In genomic region chr22:25765016-25765367, GRCh38 we compare ENCODE assay signal across 25 cellular contexts.
"Had no signal": no experiment of that assay in that cellular context is flagged by ENCODE, and none has a peak within 500 bp of the region (broad histone marks: within the 10 kb centered on the region; RNA-seq: fewer than 3 reads in every experiment).

No MANE protein-coding gene starts in this region.

- ATAC-seq: activated naive CD4-positive, alpha-beta T cell treated with anti-CD3 and anti-CD28 coated beads, Interleukin-2, amount 50 U/mL, for 72 hours; activated T-cell treated with anti-CD3 and anti-CD28 coated beads, Interleukin-2, amount 50 U/mL, for 4 hours; body of pancreas; Panc1 had no signal

- H3K9me3 ChIP-seq: adrenal gland, body of pancreas, SK-N-SH had no signal

- H3K4me3 ChIP-seq: adrenal gland, body of pancreas, breast epithelium, SJSA1 had no signal

- DNase-seq: activated CD4-positive, alpha-beta T cell treated with anti-CD3 and anti-CD28 coated beads, Interleukin-2, amount 10 ng/mL, durations not matched to agents 24 days and 14 days; activated CD4-positive, alpha-beta T cell treated with anti-CD3 and anti-CD28 coated beads, Interleukin-2, amount 50 U/mL, for 4 hours; activated CD8-positive, alpha-beta memory T cell treated with anti-CD3 and anti-CD28 coated beads, Interleukin-2, amount 50 U/mL, for 4 hours; activated gamma-delta T cell treated with Interleukin-2 at 50 U/mL for 16 hours; activated naive CD4-positive, alpha-beta T cell treated with anti-CD3 and anti-CD28 coated beads for 36 hours; activated T-cell treated with anti-CD3 and anti-CD28 coated beads for 4 hours; activated T-cell treated with anti-CD3 and anti-CD28 coated beads, Interleukin-2, amount 50 U/mL, for 4 hours; adrenal gland; body of pancreas; MM.1S; NCI-H1092 treated with DMSO at 0.1 percent for 48 hours; NCI-H1417; NCI-H146; NCI-H187; NCI-H2029 treated with DMSO at 0.1 percent for 48 hours; NCI-H2107; NCI-H345; NCI-H524 treated with DMSO at 0.1 percent for 48 hours; SHP77 treated with DMSO at 0.1 percent for 48 hours; SK-N-SH had no signal

- H3K4me1 ChIP-seq: body of pancreas, breast epithelium had no signal

- H3K27ac ChIP-seq: adrenal gland, body of pancreas, breast epithelium, KMS-11, SJSA1 had no signal

- H3K27me3 ChIP-seq: adrenal gland, body of pancreas, breast epithelium, SJSA1 had no signal

- H3K36me3 ChIP-seq: adrenal gland, breast epithelium, SJSA1 had no signal
